9 cellular contexts compared by ENCODE assay signal in genomic region chr11:76612226-76612625, GRCh38. TPM values are rescaled to one million over a fixed set of nuclear protein-coding genes. Genes with fewer than 3 reads are reported as not detected.
"Had no signal": no experiment of that assay in that cellular context is flagged by ENCODE, and none has a peak within 500 bp of the region (broad histone marks: within the 10 kb centered on the region; RNA-seq: fewer than 3 reads in every experiment).

No MANE protein-coding gene starts in this region.

- ATAC-seq: HCT116, HepG2 had no signal

- H3K27ac Mint-ChIP-seq: HFFc6, IgD-negative memory B cell had no signal

- DNase-seq: GM23248, GOT3, H7, HFFc6 had no signal

- H3K36me3 ChIP-seq: HAP-1 had no signal

- H3K4me3 Mint-ChIP-seq: HFFc6, IgD-negative memory B cell had no signal

- H3K4me1 ChIP-seq: HAP-1 had no signal

- H3K9me3 Mint-ChIP-seq: HFFc6, IgD-negative memory B cell had no signal

- H3K4me3 ChIP-seq: GM23248, HAP-1 had no signal

- H3K9me3 ChIP-seq: HAP-1 had no signal

- H3K9ac ChIP-seq: GM23248 had no signal

- H3K27ac ChIP-seq: GM23248, HL-60 had no signal

- H2AFZ ChIP-seq: GM23248 had no signal

RNA-seq across cellular contexts. Expression of gene LRRC32, which starts 58.3 kb away (rescaled TPM):
- total RNA-seq: HepG2 had no signal
- polyA plus RNA-seq: IgD-negative memory B cell had no signal
